ENCODE assay signal across 8 cellular contexts in the genomic region with DNA sequence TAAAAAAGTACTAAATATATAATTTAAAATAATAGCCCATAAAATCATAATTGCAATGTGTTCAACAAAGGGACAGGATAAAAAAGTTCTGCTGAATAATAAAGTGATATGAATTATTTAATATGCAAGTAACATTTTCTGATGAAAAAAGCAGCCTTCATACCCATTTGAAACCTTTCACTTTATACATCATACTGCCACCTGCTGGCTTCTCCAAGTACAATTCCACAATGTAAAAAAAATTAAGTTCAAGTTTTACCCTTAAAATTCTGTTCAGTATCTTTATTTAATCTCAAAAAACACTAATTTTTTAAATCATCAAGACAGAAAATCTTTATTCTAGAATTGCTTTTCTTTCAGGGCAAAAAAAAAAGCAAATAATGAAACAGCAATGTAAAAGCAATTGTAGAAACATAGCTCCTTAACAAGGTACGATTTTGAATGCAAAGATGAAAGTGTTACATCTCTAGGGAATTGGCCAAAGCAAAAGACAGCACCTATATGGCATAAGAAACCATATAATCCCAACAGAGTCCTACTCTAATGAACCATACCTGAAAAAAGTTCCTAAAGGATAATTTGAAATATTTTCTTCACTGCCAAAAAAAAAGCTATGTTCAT. TPM values are rescaled to one million over a fixed set of nuclear protein-coding genes. Genes with fewer than 3 reads are reported as not detected.
A peak's percentile ranks its signal among the peaks of the same experiment; 100 is the strongest.
DNase-seq lines count a peak whose midpoint lies in the region; ATAC-seq and TF ChIP-seq lines count a peak whose summit lies in the region.

No MANE protein-coding gene starts in this region.

- H3K4me3 ChIP-seq in cardiac fibroblast (replicated peaks in 1 of 2; ENCODE audit: low read depth in 2 of 2, low read length in 2 of 2), result no peak overlapping the region

- DNase-seq in DMS114 treated with DMSO at 0.1 percent for 48 hours (lab: John Stamatoyannopoulos, UW; ENCODE audit: unreplicated experiment), result peak; percentile 63
- DNase-seq in HS-5 (ENCODE audit: low read depth), result peak; percentile 25
- peak; percentile 73 for DNase-seq in RKO (ENCODE audit: low spot score)
- peak; percentile 79 to 82 for DNase-seq in cardiac fibroblast (ENCODE audit: low read depth in 2 of 2)
- no peak for DNase-seq in mesothelial cell of epicardium (ENCODE audit: low spot score in 2 of 2, unreplicated experiment in 2 of 2)
- no peak for DNase-seq in type B pancreatic cell (ENCODE audit: extremely low spot score, unreplicated experiment)
- DNase-seq in NCI-H226, result no peak

- H3K36me3 Mint-ChIP-seq in mesothelial cell of epicardium (peaks cover 7% of the 10 kb centered on the region), type B pancreatic cell (peaks cover 10% of the 10 kb centered on the region)

- ATAC-seq in HG03135 (IDR thresholded peaks at IDR 0.05; ENCODE audit: unreplicated experiment), result no peak

- H3K27ac Mint-ChIP-seq in mesothelial cell of epicardium (no peak overlapping the region), type B pancreatic cell (no peak overlapping the region)

- H3K4me1 Mint-ChIP-seq in mesothelial cell of epicardium (peaks cover 6% of the 10 kb centered on the region), type B pancreatic cell (ENCODE audit: unreplicated experiment) (peaks cover 5% of the 10 kb centered on the region)

- no peaks in the 10 kb centered on the region for H3K9me3 Mint-ChIP-seq in mesothelial cell of epicardium
- no peaks in the 10 kb centered on the region for H3K9me3 Mint-ChIP-seq in type B pancreatic cell

- TF ChIP-seq CTCF in cardiac fibroblast (IDR thresholded peaks at IDR 0.05; ENCODE audit: low read depth, low read length) (peak; percentile 35), mesothelial cell of epicardium (IDR thresholded peaks at IDR 0.05; ENCODE audit: unreplicated experiment) (peak; percentile 80), type B pancreatic cell (conservative IDR thresholded peaks at IDR 0.05) (peak; percentile 85)

- no peaks in the 10 kb centered on the region for H3K27me3 Mint-ChIP-seq in mesothelial cell of epicardium (ENCODE audit: low read depth)
- no peaks in the 10 kb centered on the region for H3K27me3 Mint-ChIP-seq in type B pancreatic cell

- no peak overlapping the region for H3K4me3 Mint-ChIP-seq in mesothelial cell of epicardium
- H3K4me3 Mint-ChIP-seq in type B pancreatic cell, result no peak overlapping the region

RNA-seq across cellular contexts. Expression of gene MDM1, which starts 15.0 kb away (rescaled TPM):
- total RNA-seq in mesothelial cell of epicardium (20.9 to 26.4 TPM (median 21.4 TPM) in 3 replicates), type B pancreatic cell (ENCODE audit: low replicate concordance) (12.9 and 24.0 TPM in 2 replicates)

Comparison
In these comparisons a context has a peak if more than half of its experiments do, and no peak if none do; other contexts are left out.
1. DNase-seq: peak in DMS114 treated with DMSO at 0.1 percent for 48 hours (single experiment), HS-5 (single experiment), RKO (single experiment) and cardiac fibroblast (2 of 2); none in mesothelial cell of epicardium (0 of 2), type B pancreatic cell (single experiment) and NCI-H226 (single experiment).
2. CTCF ChIP-seq: peak in every context shown above with its lines; median percentile 85 in type B pancreatic cell; 80 in mesothelial cell of epicardium; 35 in cardiac fibroblast.